In genomic region chr2:30218814-30219213, GRCh38 we compare ENCODE assay signal across 23 cellular contexts. TPM values are rescaled to one million over a fixed set of nuclear protein-coding genes. Genes with fewer than 3 reads are reported as not detected.
DNase-seq lines count a peak whose midpoint lies in the region; ATAC-seq and TF ChIP-seq lines count a peak whose summit lies in the region.
"Had no signal": no experiment of that assay in that cellular context is flagged by ENCODE, and none has a peak within 500 bp of the region (broad histone marks: within the 10 kb centered on the region; RNA-seq: fewer than 3 reads in every experiment).

No MANE protein-coding gene starts in this region.

- intact Hi-C loops in ascending aorta (cut with DNase I) = loop anchor here (1.0 to 5.0 kb wide), 3 partner anchors 7 to 473 kb away; no protein-coding TSS in a partner anchor
- intact Hi-C loops in upper lobe of right lung (cut with DNase I) = no loop called here

- 77 to 85% methylated on average over 4 of the region's 4 CpGs for WGBS in lung, 2 donors

- H3K9me3 ChIP-seq in ascending aorta (no peaks in the 10 kb centered on the region), lung (ENCODE audit: control insufficient read depth in 2 of 2, insufficient read depth in 1 of 2, low read length in 1 of 2) (no peaks in the 10 kb centered on the region), upper lobe of right lung (no peaks in the 10 kb centered on the region)
- H3K9me3 ChIP-seq: colonic mucosa, esophagus muscularis mucosa, gastrocnemius medialis, left ventricle myocardium inferior, spleen, upper lobe of left lung had no signal

- H3K4me1 ChIP-seq in ascending aorta (peaks cover 6 to 23% of the 10 kb centered on the region in 2 donors), lung (ENCODE audit: control insufficient read depth in 2 of 2, insufficient read depth in 2 of 2, low read length in 2 of 2) (peaks cover 4 to 5% of the 10 kb centered on the region in 2 donors), upper lobe of right lung (no peaks in the 10 kb centered on the region)
- H3K4me1 ChIP-seq: colonic mucosa had no signal

- ATAC-seq in lung (ENCODE audit: insufficient read depth, low FRiP score) (peak; percentile 46), upper lobe of right lung (peak; percentile 44)
- ATAC-seq: activated T-cell treated with anti-CD3 and anti-CD28 coated beads, Interleukin-2, amount 50 U/mL, for 72 hours; effector memory CD8-positive, alpha-beta T cell; gastrocnemius medialis had no signal

- H3K36me3 ChIP-seq in ascending aorta = no peaks in the 10 kb centered on the region
- no peaks in the 10 kb centered on the region for H3K36me3 ChIP-seq in lung (ENCODE audit: control insufficient read depth in 2 of 2, insufficient read depth in 2 of 2, low read length in 2 of 2)
- H3K36me3 ChIP-seq in upper lobe of right lung = no peaks in the 10 kb centered on the region
- H3K36me3 ChIP-seq: colonic mucosa, esophagus muscularis mucosa, gastrocnemius medialis, left ventricle myocardium inferior, spleen, upper lobe of left lung had no signal

- DNase-seq in LoVo (ENCODE audit: low spot score) = peak; percentile 19
- DNase-seq in ascending aorta (ENCODE audit: low spot score in 2 of 2) = no peak
- DNase-seq in lung (ENCODE audit: low spot score) = no peak
- no peak for DNase-seq in upper lobe of right lung
- no peak for DNase-seq in Kasumi-1 (lab: John Stamatoyannopoulos, UW)
- no peak for DNase-seq in NCI-H69 (lab: John Stamatoyannopoulos, UW)
- no peak for DNase-seq in SIG-M5 treated with dmso at 0.1 percent for 504 hours (lab: John Stamatoyannopoulos, UW; ENCODE audit: unreplicated experiment)
- DNase-seq: activated CD4-positive, alpha-beta T cell treated with anti-CD3 and anti-CD28 coated beads, Interleukin-2, amount 10 ng/mL, durations not matched to agents 24 days and 14 days; activated naive CD4-positive, alpha-beta T cell treated with Interleukin-2 at 50 U/mL for 16 hours; activated T-cell treated with anti-CD3 and anti-CD28 coated beads, Interleukin-2, amount 50 U/mL, for 72 hours; C1 segment of cervical spinal cord; colonic mucosa; effector memory CD8-positive, alpha-beta T cell; gastrocnemius medialis; H9; KBM-7; left ventricle myocardium inferior; NCI-H1436; NCI-H446 treated with DMSO at 0.1 percent for 48 hours; right cardiac atrium; spleen; upper lobe of left lung had no signal

- H3K27ac ChIP-seq in ascending aorta = peak overlapping the region; percentile 73 to 82
- no peak overlapping the region for H3K27ac ChIP-seq in lung (ENCODE audit: low read depth in 1 of 2, low read length in 1 of 2)
- H3K27ac ChIP-seq in upper lobe of right lung = peak overlapping the region; percentile 4
- H3K27ac ChIP-seq: colonic mucosa, esophagus muscularis mucosa, gastrocnemius medialis, left ventricle myocardium inferior, spleen had no signal

- no peak for TF ChIP-seq CTCF in ascending aorta (IDR thresholded peaks at IDR 0.05)
- no peak for TF ChIP-seq CTCF in lung (IDR thresholded peaks at IDR 0.05; ENCODE audit: control extremely low read depth, extremely low read depth)
- TF ChIP-seq CTCF in upper lobe of right lung (IDR thresholded peaks at IDR 0.05) = no peak

- H3K27me3 ChIP-seq in ascending aorta (no peaks in the 10 kb centered on the region), lung (ENCODE audit: control insufficient read depth, insufficient read depth) (no peaks in the 10 kb centered on the region), upper lobe of right lung (no peaks in the 10 kb centered on the region)
- H3K27me3 ChIP-seq: colonic mucosa, esophagus muscularis mucosa, spleen, upper lobe of left lung had no signal

- H3K4me3 ChIP-seq in ascending aorta = no peak overlapping the region
- no peak overlapping the region for H3K4me3 ChIP-seq in lung
- H3K4me3 ChIP-seq in upper lobe of right lung = no peak overlapping the region
- H3K4me3 ChIP-seq: colonic mucosa, esophagus muscularis mucosa, gastrocnemius medialis, left ventricle myocardium inferior, spleen, upper lobe of left lung had no signal

RNA-seq across cellular contexts. Expression of gene LBH, which starts 12.5 kb away (rescaled TPM):
- total RNA-seq in ascending aorta (116 TPM), lung (100 to 1,000 TPM; 107 to 133 TPM), upper lobe of right lung (272 TPM)
- 10 to 100 TPM; 22.9 to 55.2 TPM for polyA plus RNA-seq in lung

Comparison
In these comparisons a context has a peak if more than half of its experiments do, and no peak if none do; other contexts are left out.
1. H3K27ac ChIP-seq: peak in ascending aorta (2 of 2) and upper lobe of right lung (single experiment); none in lung (0 of 2).